10 cellular contexts compared by ENCODE assay signal in the genomic region with DNA sequence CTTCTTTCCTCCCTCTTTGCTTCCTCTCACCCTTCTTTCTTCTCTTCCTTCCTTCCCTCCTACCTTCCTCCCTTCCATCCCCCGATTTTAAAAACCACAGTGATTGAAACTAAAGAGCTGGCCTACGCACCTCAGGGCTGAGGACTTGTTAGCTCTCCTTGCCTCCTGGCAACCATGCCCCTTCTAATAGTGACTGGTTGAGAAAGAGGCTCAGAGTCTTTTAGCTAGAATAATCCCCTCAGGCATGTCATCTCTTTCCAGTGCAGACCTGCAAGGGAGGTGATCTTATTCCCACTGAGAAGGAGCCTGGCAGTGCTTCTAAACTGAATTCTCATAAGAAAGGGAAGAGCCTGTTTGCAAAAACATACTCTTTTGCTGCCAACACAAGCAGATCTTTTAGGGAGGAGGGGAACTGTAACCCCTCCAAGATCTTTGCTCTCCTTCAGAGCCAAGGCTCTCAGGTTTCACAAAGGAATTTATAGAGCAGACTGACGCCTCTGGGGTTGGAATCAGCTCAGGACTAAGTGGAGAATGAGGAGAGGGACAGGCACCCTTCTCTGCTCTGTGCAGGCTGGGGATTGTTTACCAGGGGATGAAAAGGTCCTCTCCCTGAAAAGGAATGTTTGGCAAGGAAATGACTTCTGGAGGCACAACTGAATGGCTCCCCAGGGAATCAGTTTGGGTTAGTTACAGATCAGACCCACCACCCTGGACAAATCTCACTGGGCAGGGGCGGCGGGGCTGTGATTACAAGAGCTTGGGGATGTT. TPM values are rescaled to one million over a fixed set of nuclear protein-coding genes. Genes with fewer than 3 reads are reported as not detected.
DNase-seq lines count a peak whose midpoint lies in the region; ATAC-seq and TF ChIP-seq lines count a peak whose summit lies in the region.
"Had no signal": no experiment of that assay in that cellular context is flagged by ENCODE, and none has a peak within 500 bp of the region (broad histone marks: within the 10 kb centered on the region; RNA-seq: fewer than 3 reads in every experiment).

No MANE protein-coding gene starts in this region.

- peaks cover 52% of the 10 kb centered on the region for H3F3A ChIP-seq in PC-9 (ENCODE audit: insufficient read depth, low read depth)

- no peaks in the 10 kb centered on the region for H4K20me1 ChIP-seq in PC-9 (ENCODE audit: insufficient read depth)

- TF ChIP-seq POLR2A in prostate gland (IDR thresholded peaks at IDR 0.05) = no peak

- H3K4me2 ChIP-seq in PC-9 = peak overlapping the region; percentile 68

- no peak for ATAC-seq in HG03439 (IDR thresholded peaks at IDR 0.05; ENCODE audit: unreplicated experiment)
- ATAC-seq in HG03039 (IDR thresholded peaks at IDR 0.05; ENCODE audit: unreplicated experiment) = no peak
- ATAC-seq: activated T-helper 17 cell treated with anti-CD3 and anti-CD28 coated beads, Interleukin-2, amount 50 U/mL, for 72 hours; GM12878 had no signal

- H3K36me3 ChIP-seq in PC-9 (ENCODE audit: low read depth) (no peaks in the 10 kb centered on the region), prostate gland (no peaks in the 10 kb centered on the region)

- H3K9me3 ChIP-seq in PC-9 (ENCODE audit: insufficient read depth, low read depth) (no peaks in the 10 kb centered on the region), prostate gland (no peaks in the 10 kb centered on the region)

- CTCF ChIA-PET in Calu3 (lab: Charles Lee) (interaction anchor here (0.9 kb wide), 1 partner anchor 9 kb away, joined by 4 read pairs; a partner anchor contains a TSS), PC-9 (lab: Charles Lee) (interaction anchor here (0.6 to 0.9 kb wide), 2 partner anchors 18 to 19 kb away, joined by 3 read pairs; no protein-coding TSS in a partner anchor)

- H3K9me3 Mint-ChIP-seq in Calu3 (ENCODE audit: low read depth, unreplicated experiment) (no peaks in the 10 kb centered on the region), glutamatergic neuron (ENCODE audit: unreplicated experiment) (peaks cover under 1% of the 10 kb centered on the region)
- H3K9me3 Mint-ChIP-seq: activated T-helper 17 cell treated with anti-CD3 and anti-CD28 coated beads, Interleukin-2, amount 50 U/mL, for 72 hours had no signal

- DNase-seq in Calu3 = peak; percentile 16
- peak; percentile 64 to 91 for DNase-seq in PC-9
- DNase-seq in fibroblast of the conjunctiva (ENCODE audit: low read depth) = peak; percentile 81
- DNase-seq in prostate gland (ENCODE audit: low spot score) = peak; percentile 61
- DNase-seq in GM13977 (ENCODE audit: low spot score) = no peak
- no peak for DNase-seq in glutamatergic neuron

- H3K4me3 Mint-ChIP-seq in Calu3 (ENCODE audit: low read depth, unreplicated experiment) (no peak overlapping the region), glutamatergic neuron (ENCODE audit: unreplicated experiment) (no peak overlapping the region)
- H3K4me3 Mint-ChIP-seq: activated T-helper 17 cell treated with anti-CD3 and anti-CD28 coated beads, Interleukin-2, amount 50 U/mL, for 72 hours had no signal

- H3K4me1 ChIP-seq in PC-9 (replicated peaks; ENCODE audit: insufficient read depth) = peaks cover 48% of the 10 kb centered on the region
- no peaks in the 10 kb centered on the region for H3K4me1 ChIP-seq in prostate gland (replicated peaks)

- H3K4me1 Mint-ChIP-seq in Calu3 (ENCODE audit: low read depth, unreplicated experiment) (peaks cover 47% of the 10 kb centered on the region), glutamatergic neuron (ENCODE audit: low read depth, unreplicated experiment) (no peaks in the 10 kb centered on the region)
- H3K4me1 Mint-ChIP-seq: activated T-helper 17 cell treated with anti-CD3 and anti-CD28 coated beads, Interleukin-2, amount 50 U/mL, for 72 hours had no signal

- no peaks in the 10 kb centered on the region for H3K79me2 ChIP-seq in PC-9 (ENCODE audit: low read depth)

- H3K27me3 ChIP-seq in PC-9 (ENCODE audit: insufficient read depth, low read depth) (no peaks in the 10 kb centered on the region), prostate gland (replicated peaks; ENCODE audit: insufficient read depth) (no peaks in the 10 kb centered on the region)

- H3K36me3 Mint-ChIP-seq in Calu3 (ENCODE audit: insufficient read depth, unreplicated experiment) (peaks cover 6% of the 10 kb centered on the region), glutamatergic neuron (ENCODE audit: unreplicated experiment) (no peaks in the 10 kb centered on the region)

- no peak for TF ChIP-seq CTCF in Calu3 (IDR thresholded peaks at IDR 0.05; ENCODE audit: unreplicated experiment)
- TF ChIP-seq CTCF in PC-9 (conservative IDR thresholded peaks at IDR 0.05) = no peak
- no peak for TF ChIP-seq CTCF in prostate gland (IDR thresholded peaks at IDR 0.05)
- no peak for TF ChIP-seq CTCF in GM13977 (IDR thresholded peaks at IDR 0.05; ENCODE audit: extremely low read depth, insufficient read depth, missing control alignments)
- TF ChIP-seq CTCF in glutamatergic neuron (IDR thresholded peaks at IDR 0.05; ENCODE audit: partially characterized antibody, unreplicated experiment) = no peak

- H3K27me3 Mint-ChIP-seq in Calu3 (ENCODE audit: unreplicated experiment) (no peaks in the 10 kb centered on the region), glutamatergic neuron (ENCODE audit: unreplicated experiment) (peaks cover 11% of the 10 kb centered on the region)

- BruUV-seq in Calu3 (replicated peaks; lab: Mats Ljungman, UMichigan) (no TSS peak), PC-9 (replicated peaks; lab: Mats Ljungman, UMichigan) (TSS peak; percentile 95)

- H2AFZ ChIP-seq in PC-9 = no peak overlapping the region; the same call in 1 of the 2 replicates

- H3K27ac Mint-ChIP-seq in Calu3 (ENCODE audit: unreplicated experiment) = peak overlapping the region; percentile 86
- H3K27ac Mint-ChIP-seq in glutamatergic neuron (ENCODE audit: unreplicated experiment) = no peak overlapping the region
- H3K27ac Mint-ChIP-seq: activated T-helper 17 cell treated with anti-CD3 and anti-CD28 coated beads, Interleukin-2, amount 50 U/mL, for 72 hours had no signal

- intact Hi-C loops in Calu3 (cut with micrococcal nuclease; ENCODE audit: unreplicated experiment) (no loop called here), PC-9 (cut with micrococcal nuclease; ENCODE audit: unreplicated experiment) (loop anchor here (1.0 to 10.0 kb wide), 3 partner anchors 9 to 685 kb away; a partner anchor contains a TSS), prostate gland (cut with DNase I) (loop anchor here (5.0 kb wide), 1 partner anchor 37 kb away; no protein-coding TSS in a partner anchor)

- H3K4me3 ChIP-seq in PC-9 = peak overlapping the region; percentile 23; the same call in 1 of the 2 replicates
- no peak overlapping the region for H3K4me3 ChIP-seq in prostate gland
- H3K4me3 ChIP-seq: GM12878 had no signal

- H3K27ac ChIP-seq in PC-9 = peak overlapping the region; percentile 93
- peak overlapping the region; percentile 20 to 56 for H3K27ac ChIP-seq in prostate gland

- WGBS in prostate gland = 15% methylated on average over 5 of the region's 5 CpGs

- POLR2A ChIA-PET in PC-9 (lab: Charles Lee; ENCODE audit: unreplicated experiment) = interaction anchor here (0.6 to 1.0 kb wide), 5 partner anchors 9 to 290 kb away, joined by 5 to 16 read pairs (median 12); a partner anchor contains a TSS

- 0 out of 2 replicates have a peak, but pooled peaks cover 8% of the 10 kb centered on the region for H3K9me2 ChIP-seq in PC-9 (ENCODE audit: insufficient read depth)

- in situ Hi-C loops in GM13977 (cut with MboI; ENCODE audit: low pct_unique_long_range_greater_than_20kb, low sequenced_read_pairs, unreplicated experiment) = no loop called here

RNA-seq across cellular contexts. Expression of a gene that starts 9.4 kb away (rescaled TPM):
- total RNA-seq in Calu3 (2022) = 2.3 and 6.2 TPM in 2 replicates
- total RNA-seq in PC-9 (2021) = 3.9 and 6.7 TPM in 2 replicates
- total RNA-seq in prostate gland = 10 to 100 TPM in 1 of 2 donors, not detected in 1; 20.0 TPM
- not detected for total RNA-seq in glutamatergic neuron (ENCODE audit: unreplicated experiment)
- total RNA-seq: activated T-helper 17 cell treated with anti-CD3 and anti-CD28 coated beads, Interleukin-2, amount 50 U/mL, for 72 hours; GM12878 had no signal

RNA-seq across cellular contexts. Expression of a gene that starts 58.5 kb away (rescaled TPM):
- total RNA-seq in Calu3 (2022) (27.3 and 36.6 TPM in 2 replicates), PC-9 (2021) (25.4 and 32.4 TPM in 2 replicates), prostate gland (10 to 100 TPM; 37.1 to 43.6 TPM), glutamatergic neuron (ENCODE audit: unreplicated experiment) (31.5 TPM)

Comparison
In these comparisons a context has a peak if more than half of its experiments do, and no peak if none do; other contexts are left out.
1. DNase-seq: peak in Calu3 (single experiment), PC-9 (2 of 2), fibroblast of the conjunctiva (single experiment) and prostate gland (single experiment); none in GM13977 (single experiment) and glutamatergic neuron (single experiment).